20 cellular contexts compared by ENCODE assay signal in genomic region chr16:53905028-53905427, GRCh38.
"Had no signal": no experiment of that assay in that cellular context is flagged by ENCODE, and none has a peak within 500 bp of the region (broad histone marks: within the 10 kb centered on the region; RNA-seq: fewer than 3 reads in every experiment).

No MANE protein-coding gene starts in this region.

- H3K9me3 Mint-ChIP-seq: activated CD4-positive, alpha-beta memory T cell treated with anti-CD3 and anti-CD28 coated beads for 36 hours; activated naive CD4-positive, alpha-beta T cell treated with anti-CD3 and anti-CD28 coated beads, Interleukin-2, amount 50 U/mL, for 24 hours; activated T-cell treated with anti-CD3 and anti-CD28 coated beads, Interleukin-2, amount 50 U/mL, for 24 hours; nephron; stimulated activated effector memory CD8-positive, alpha-beta T cell treated with anti-CD3 and anti-CD28 coated beads, Interleukin-12 subunit alpha, Interleukin-12 subunit beta, amount 100 ng/mL, for 72 hours had no signal

- H3K4me1 Mint-ChIP-seq: stimulated activated effector memory CD8-positive, alpha-beta T cell treated with anti-CD3 and anti-CD28 coated beads, Interleukin-12 subunit alpha, Interleukin-12 subunit beta, amount 100 ng/mL, for 72 hours had no signal

- H3K9me3 ChIP-seq: body of pancreas, colonic mucosa, right lobe of liver had no signal

- H3K27ac Mint-ChIP-seq: activated CD4-positive, alpha-beta memory T cell treated with anti-CD3 and anti-CD28 coated beads for 36 hours; activated naive CD4-positive, alpha-beta T cell treated with anti-CD3 and anti-CD28 coated beads, Interleukin-2, amount 50 U/mL, for 24 hours; activated T-cell treated with anti-CD3 and anti-CD28 coated beads, Interleukin-2, amount 50 U/mL, for 24 hours; nephron; stimulated activated effector memory CD8-positive, alpha-beta T cell treated with anti-CD3 and anti-CD28 coated beads, Interleukin-12 subunit alpha, Interleukin-12 subunit beta, amount 100 ng/mL, for 72 hours had no signal

- H3K27me3 Mint-ChIP-seq: activated CD4-positive, alpha-beta memory T cell treated with anti-CD3 and anti-CD28 coated beads for 36 hours; activated naive CD4-positive, alpha-beta T cell treated with anti-CD3 and anti-CD28 coated beads, Interleukin-2, amount 50 U/mL, for 24 hours; activated T-cell treated with anti-CD3 and anti-CD28 coated beads, Interleukin-2, amount 50 U/mL, for 24 hours had no signal

- H3K36me3 ChIP-seq: colonic mucosa, right lobe of liver had no signal

- H3K4me3 Mint-ChIP-seq: activated CD4-positive, alpha-beta memory T cell treated with anti-CD3 and anti-CD28 coated beads for 36 hours; activated naive CD4-positive, alpha-beta T cell treated with anti-CD3 and anti-CD28 coated beads, Interleukin-2, amount 50 U/mL, for 24 hours; activated T-cell treated with anti-CD3 and anti-CD28 coated beads, Interleukin-2, amount 50 U/mL, for 24 hours; nephron; stimulated activated effector memory CD8-positive, alpha-beta T cell treated with anti-CD3 and anti-CD28 coated beads, Interleukin-12 subunit alpha, Interleukin-12 subunit beta, amount 100 ng/mL, for 72 hours had no signal

- H3K27ac ChIP-seq: body of pancreas, colonic mucosa, parathyroid adenoma, right lobe of liver, VCaP had no signal

- H3K27me3 ChIP-seq: body of pancreas, colonic mucosa, right lobe of liver had no signal

- DNase-seq: activated CD4-positive, alpha-beta memory T cell treated with anti-CD3 and anti-CD28 coated beads for 36 hours; activated effector memory CD4-positive, alpha-beta T cell treated with anti-CD3 and anti-CD28 coated beads, Interleukin-2, amount 50 U/mL, for 16 hours; activated T-cell treated with anti-CD3 and anti-CD28 coated beads, Interleukin-2, amount 50 U/mL, for 24 hours; amniotic stem cell; body of pancreas; central memory CD4-positive, alpha-beta T cell; colonic mucosa; erythroblast; hypothalamus; islet precursor cell; mammary epithelial cell; midbrain; right lobe of liver; stimulated activated CD4-positive, alpha-beta T cell treated with anti-CD3 and anti-CD28 coated beads, Interleukin-4, amount 100 ng/mL, for 24 hours had no signal

- H3K9ac ChIP-seq: parathyroid adenoma had no signal

- H3K4me3 ChIP-seq: body of pancreas, colonic mucosa, right lobe of liver had no signal

- H3K4me1 ChIP-seq: colonic mucosa, right lobe of liver had no signal

- ATAC-seq: body of pancreas; left lobe of liver; right lobe of liver; stimulated activated effector memory CD8-positive, alpha-beta T cell treated with anti-CD3 and anti-CD28 coated beads, Interleukin-12 subunit alpha, Interleukin-12 subunit beta, amount 100 ng/mL, for 72 hours had no signal
